Comparison of ENCODE assay signal across 8 cellular contexts in genomic region chr2:27049422-27050280, GRCh38. TPM values are rescaled to one million over a fixed set of nuclear protein-coding genes. Genes with fewer than 3 reads are reported as not detected.
A peak's percentile ranks its signal among the peaks of the same experiment; 100 is the strongest.
DNase-seq lines count a peak whose midpoint lies in the region; ATAC-seq and TF ChIP-seq lines count a peak whose summit lies in the region.

No MANE protein-coding gene starts in this region.

- peaks cover 0 to 6% of the 10 kb centered on the region in 2 donors for H3K36me3 ChIP-seq in duodenal mucosa (ENCODE audit: control insufficient read depth in 1 of 2, insufficient read depth in 2 of 2, low read length in 2 of 2)

- H3K36me3 Mint-ChIP-seq in mesothelial cell of epicardium = peaks cover 2% of the 10 kb centered on the region

- H3K27me3 Mint-ChIP-seq in mesothelial cell of epicardium (ENCODE audit: low read depth) = peaks cover 6% of the 10 kb centered on the region

- H3K9me3 Mint-ChIP-seq in mesothelial cell of epicardium = no peaks in the 10 kb centered on the region

- peak; percentile 10 for ATAC-seq in HG03139 (IDR thresholded peaks at IDR 0.05; ENCODE audit: unreplicated experiment)

- peak overlapping the region; percentile 59 for H3K27ac ChIP-seq in duodenal mucosa (ENCODE audit: low read depth, low read length)

- H3K9ac ChIP-seq in duodenal mucosa (ENCODE audit: low read depth in 1 of 2, low read length in 2 of 2) = peak overlapping the region; percentile 53 to 56

- H3K4me1 Mint-ChIP-seq in mesothelial cell of epicardium = peaks cover 12% of the 10 kb centered on the region

- DNase-seq in NCI-H526 (lab: John Stamatoyannopoulos, UW) (peak; percentile 36 to 53), NCI-H526 treated with DMSO at 0.1 percent for 48 hours (lab: John Stamatoyannopoulos, UW) (no peak), mesothelial cell of epicardium (ENCODE audit: low spot score in 2 of 2, unreplicated experiment in 2 of 2) (peak in 1 of 2 experiments; percentile 40), KG1 (lab: John Stamatoyannopoulos, UW) (no peak)
- DNase-seq in activated CD4-positive, alpha-beta T cell treated with anti-CD3 and anti-CD28 coated beads for 1 hour = peak; percentile 41
- DNase-seq in stimulated activated CD8-positive, alpha-beta memory T cell treated with anti-CD3 and anti-CD28 coated beads, Interleukin-4, amount 100 ng/mL, for 48 hours = peak; percentile 81

- H3K4me3 ChIP-seq in duodenal mucosa (ENCODE audit: low read depth in 1 of 2, low read length in 2 of 2) = peak overlapping the region; percentile 78 to 97

- H3K27ac Mint-ChIP-seq in mesothelial cell of epicardium = peak overlapping the region; percentile 99

- peak; percentile 23 for TF ChIP-seq CTCF in mesothelial cell of epicardium (IDR thresholded peaks at IDR 0.05; ENCODE audit: unreplicated experiment)

- peaks cover 10 to 13% of the 10 kb centered on the region in 2 donors for H3K4me1 ChIP-seq in duodenal mucosa (ENCODE audit: control insufficient read depth in 1 of 2, insufficient read depth in 2 of 2, low read length in 2 of 2)

- no peaks in the 10 kb centered on the region for H3K9me3 ChIP-seq in duodenal mucosa (ENCODE audit: control insufficient read depth in 1 of 2, low read length in 2 of 2)

- no peaks in the 10 kb centered on the region for H3K27me3 ChIP-seq in duodenal mucosa (ENCODE audit: control insufficient read depth in 1 of 2, insufficient read depth in 2 of 2, low read length in 2 of 2)

- peak overlapping the region; percentile 96 for H3K4me3 Mint-ChIP-seq in mesothelial cell of epicardium

RNA-seq across cellular contexts. Expression of gene AGBL5, which starts 1.8 kb away (rescaled TPM):
- 40.5 to 45.0 TPM (median 43.2 TPM) in 3 replicates for total RNA-seq in mesothelial cell of epicardium

RNA-seq across cellular contexts. Expression of gene TMEM214, which starts 16.9 kb away (rescaled TPM):
- total RNA-seq in mesothelial cell of epicardium = 86.8 to 88.8 TPM (median 88.6 TPM) in 3 replicates

RNA-seq across cellular contexts. Expression of gene OST4, which starts 21.8 kb away (rescaled TPM):
- total RNA-seq in mesothelial cell of epicardium = 254 to 263 TPM (median 257 TPM) in 3 replicates

RNA-seq across cellular contexts. Expression of gene EMILIN1, which starts 28.8 kb away (rescaled TPM):
- 170 to 179 TPM (median 172 TPM) in 3 replicates for total RNA-seq in mesothelial cell of epicardium

RNA-seq across cellular contexts. Expression of gene KHK, which starts 36.9 kb away (rescaled TPM):
- total RNA-seq in mesothelial cell of epicardium = 3.3 to 4.1 TPM (median 3.6 TPM) in 3 replicates

Comparison
In these comparisons a context has a peak if more than half of its experiments do, and no peak if none do; other contexts are left out.
1. DNase-seq: peak in NCI-H526 (2 of 2), activated CD4-positive, alpha-beta T cell treated with anti-CD3 and anti-CD28 coated beads for 1 hour (single experiment) and stimulated activated CD8-positive, alpha-beta memory T cell treated with anti-CD3 and anti-CD28 coated beads, Interleukin-4, amount 100 ng/mL, for 48 hours (single experiment); none in NCI-H526 treated with DMSO at 0.1 percent for 48 hours (single experiment) and KG1 (single experiment).